In genomic region chr10:103396067-103396788, GRCh38 we compare ENCODE assay signal across 8 cellular contexts. TPM values are rescaled to one million over a fixed set of nuclear protein-coding genes. Genes with fewer than 3 reads are reported as not detected.
A peak's percentile ranks its signal among the peaks of the same experiment; 100 is the strongest.
DNase-seq lines count a peak whose midpoint lies in the region; ATAC-seq and TF ChIP-seq lines count a peak whose summit lies in the region.

Gene ATP5MK (minus strand): TSS chr10:103396475. CDS start chr10:103392457, 4,018 bp downstream.
Gene PDCD11 (plus strand): TSS chr10:103396626. CDS start chr10:103398427, 1,801 bp downstream.

- H3K27me3 ChIP-seq in psoas muscle (ENCODE audit: insufficient read depth in 3 of 3, low read length in 2 of 3), result no peaks in the 10 kb centered on the region
- no peaks in the 10 kb centered on the region for H3K27me3 ChIP-seq in uterus

- H3K36me3 ChIP-seq in psoas muscle (ENCODE audit: insufficient read depth in 1 of 2, low read depth in 1 of 2) (peaks cover 13 to 62% of the 10 kb centered on the region in 2 donors), uterus (no peaks in the 10 kb centered on the region)

- peak; percentile 97 for DNase-seq in GM13976 (ENCODE audit: low spot score)
- peak; percentile 90 for DNase-seq in NCI-H1694 (lab: John Stamatoyannopoulos, UW)
- peak; percentile 84 to 89 (median 86) for DNase-seq in T-helper 17 cell
- peak; percentile 98 for DNase-seq in left ventricle myocardium superior
- peak; percentile 98 to 99 for DNase-seq in psoas muscle
- peak; percentile 97 for DNase-seq in uterus

- ATAC-seq in HG02884 (IDR thresholded peaks at IDR 0.05; ENCODE audit: unreplicated experiment) (peak; percentile 98), T-helper 17 cell (peak; percentile 99), left ventricle myocardium superior (peak; percentile 100), psoas muscle (peak; percentile 99 to 100 (median 100))

- peaks cover 41% of the 10 kb centered on the region for H3K4me1 Mint-ChIP-seq in T-helper 17 cell

- H3K4me1 ChIP-seq in psoas muscle, result peaks cover 31% of the 10 kb centered on the region
- H3K4me1 ChIP-seq in uterus, result peaks cover 0 to 13% of the 10 kb centered on the region in 2 donors

- H3K4me3 ChIP-seq in psoas muscle (peak within 1 kb of the TSS; percentile 77), uterus (peak within 1 kb of the TSS; percentile 72 to 82)

- H3K27me3 Mint-ChIP-seq in T-helper 17 cell, result no peaks in the 10 kb centered on the region

- WGBS in psoas muscle, 3 donors, result 0% methylated on average over 56 of the region's 56 CpGs

- intact Hi-C loops in left ventricle myocardium superior (cut with micrococcal nuclease), result no loop called here
- intact Hi-C loops in psoas muscle (cut with DNase I), result no loop called here
- intact Hi-C loops in uterus (cut with DNase I; ENCODE audit: low total_unique reads), result no loop called here

- H3K27ac ChIP-seq in angular gyrus (ENCODE audit: low read depth, low read length) (peak within 1 kb of the TSS; percentile 87), psoas muscle (peak within 1 kb of the TSS; percentile 93), uterus (peak within 1 kb of the TSS; percentile 73 to 83)

- TF ChIP-seq POLR2A in uterus (IDR thresholded peaks at IDR 0.05), result peak in 1 of 2 donors; percentile 61

- peak within 1 kb of the TSS; percentile 96 for H3K27ac Mint-ChIP-seq in T-helper 17 cell

- peak within 1 kb of the TSS; percentile 99 for H3K4me3 Mint-ChIP-seq in T-helper 17 cell

- H3K9me3 ChIP-seq in T-helper 17 cell (ENCODE audit: control insufficient read depth, low read length, poor library complexity, severe bottlenecking) (no peaks in the 10 kb centered on the region), psoas muscle (no peaks in the 10 kb centered on the region), uterus (no peaks in the 10 kb centered on the region)

- in situ Hi-C loops in GM13976 (cut with MboI; ENCODE audit: low sequenced_read_pairs, unreplicated experiment), result no loop called here

- H3K36me3 Mint-ChIP-seq in T-helper 17 cell (ENCODE audit: low read depth), result peaks cover 7% of the 10 kb centered on the region

- no peak for TF ChIP-seq CTCF in GM13976 (IDR thresholded peaks at IDR 0.05; ENCODE audit: borderline replicate concordance, control extremely low read depth, extremely low read depth, insufficient read depth, missing control alignments)
- no peak for TF ChIP-seq CTCF in psoas muscle (IDR thresholded peaks at IDR 0.05)
- peak in 2 of 4 experiments; percentile 14 to 23 for TF ChIP-seq CTCF in uterus (IDR thresholded peaks at IDR 0.05)

RNA-seq across cellular contexts. Expression of gene ATP5MK, which starts in this region (rescaled TPM):
- total RNA-seq in T-helper 17 cell, result 100 to 1,000 TPM; 135 to 136 TPM
- 1,234 TPM for total RNA-seq in left ventricle myocardium superior
- total RNA-seq in psoas muscle, result 100 to 1,000 TPM; 573 to 670 (median 643) TPM
- polyA plus RNA-seq in psoas muscle, result 1,000 to 10,000 TPM; 1,165 to 1,454 (median 1,440) TPM
- total RNA-seq in uterus, result 100 to 1,000 TPM in 3 of 4 donors, 10 to 100 TPM in 1; 74.1 to 379 (median 185) TPM

RNA-seq across cellular contexts. Expression of gene PDCD11, which starts in this region (rescaled TPM):
- total RNA-seq in T-helper 17 cell (10 to 100 TPM; 18.7 to 29.7 TPM), left ventricle myocardium superior (12.1 TPM), psoas muscle (10 to 100 TPM; 14.5 to 34.7 (median 25.0) TPM), uterus (10 to 100 TPM in 2 of 4 donors, 1 to 10 TPM in 2; 7.4 to 39.0 (median 22.2) TPM)
- 10 to 100 TPM; 13.1 to 34.0 (median 19.1) TPM for polyA plus RNA-seq in psoas muscle

Comparison
In these comparisons a context has a peak if more than half of its experiments do, and no peak if none do; other contexts are left out.
1. Peak in every context shown above with its lines: DNase-seq, ATAC-seq, H3K4me3 ChIP-seq and H3K27ac ChIP-seq.